3 cellular contexts compared by ENCODE assay signal in genomic region chr1:160398823-160399222, GRCh38.
TF ChIP-seq lines count a peak whose summit lies in the region.

No MANE protein-coding gene starts in this region.

TF ChIP-seq in A549, 52 proteins besides CTCF, POLR2A, EP300 and RAD21:
- TF ChIP-seq MAFK (IDR thresholded peaks at IDR 0.05; ENCODE audit: partially characterized antibody): peak; percentile 96
- TF ChIP-seq MYC (IDR thresholded peaks at IDR 0.05; ENCODE audit: borderline replicate concordance, low read length): no peak

TF ChIP-seq in HCT116, 20 proteins besides CTCF, POLR2A, EP300 and RAD21:
- TF ChIP-seq ZFX (IDR thresholded peaks at IDR 0.05): no peak
- no peak for TF ChIP-seq MAX (IDR thresholded peaks at IDR 0.05)
- no peak for TF ChIP-seq FOSL1 (IDR thresholded peaks at IDR 0.05; ENCODE audit: low read depth)
- no peak for TF ChIP-seq CBX3 (IDR thresholded peaks at IDR 0.05; ENCODE audit: low read depth)
- TF ChIP-seq ELF1 (IDR thresholded peaks at IDR 0.05; ENCODE audit: borderline replicate concordance, low read depth): no peak
- no peak for TF ChIP-seq POLR2AphosphoS5 (IDR thresholded peaks at IDR 0.05; ENCODE audit: low read depth, low read length)
- TF ChIP-seq SP1 (IDR thresholded peaks at IDR 0.05; ENCODE audit: low read depth): no peak
- no peak for TF ChIP-seq ZBTB33 (IDR thresholded peaks at IDR 0.05; ENCODE audit: extremely low read depth, insufficient replicate concordance, low read length)
- no peak for TF ChIP-seq SRF (IDR thresholded peaks at IDR 0.05; ENCODE audit: low read depth)
- TF ChIP-seq YY1 (IDR thresholded peaks at IDR 0.05; ENCODE audit: extremely low read depth, insufficient replicate concordance, low read depth, low read length): no peak
- TF ChIP-seq EZH2 (IDR thresholded peaks at IDR 0.05): no peak
- no peak for TF ChIP-seq EGR1 (IDR thresholded peaks at IDR 0.05; ENCODE audit: low read depth)
- TF ChIP-seq, protein P1, sequence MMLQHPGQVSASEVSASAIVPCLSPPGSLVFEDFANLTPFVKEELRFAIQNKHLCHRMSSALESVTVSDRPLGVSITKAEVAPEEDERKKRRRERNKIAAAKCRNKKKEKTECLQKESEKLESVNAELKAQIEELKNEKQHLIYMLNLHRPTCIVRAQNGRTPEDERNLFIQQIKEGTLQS (IDR thresholded peaks at IDR 0.05): no peak
- no peak for TF ChIP-seq CEBPB (IDR thresholded peaks at IDR 0.05; ENCODE audit: low read depth)
- no peak for TF ChIP-seq SIN3A (IDR thresholded peaks at IDR 0.05; ENCODE audit: low read depth)
- no peak for TF ChIP-seq JUND (IDR thresholded peaks at IDR 0.05)
- TF ChIP-seq TCF7L2 (IDR thresholded peaks at IDR 0.05; ENCODE audit: borderline replicate concordance, extremely low read depth, insufficient read depth, insufficient read length): no peak
- no peak for TF ChIP-seq REST (IDR thresholded peaks at IDR 0.05; ENCODE audit: low read depth)
- TF ChIP-seq ZNF274 (IDR thresholded peaks at IDR 0.05; ENCODE audit: low read depth, low read length): no peak

TF ChIP-seq in K562, 482 proteins besides CTCF, POLR2A, EP300 and RAD21:
- TF ChIP-seq OTX1 (CRISPR knock-in tag; IDR thresholded peaks at IDR 0.05): no peak
- 0 out of 2 replicates have a peak, but pooled peaks have one; percentile 27 for TF ChIP-seq SMARCA4 (IDR thresholded peaks at IDR 0.05)
- TF ChIP-seq, protein P2, sequence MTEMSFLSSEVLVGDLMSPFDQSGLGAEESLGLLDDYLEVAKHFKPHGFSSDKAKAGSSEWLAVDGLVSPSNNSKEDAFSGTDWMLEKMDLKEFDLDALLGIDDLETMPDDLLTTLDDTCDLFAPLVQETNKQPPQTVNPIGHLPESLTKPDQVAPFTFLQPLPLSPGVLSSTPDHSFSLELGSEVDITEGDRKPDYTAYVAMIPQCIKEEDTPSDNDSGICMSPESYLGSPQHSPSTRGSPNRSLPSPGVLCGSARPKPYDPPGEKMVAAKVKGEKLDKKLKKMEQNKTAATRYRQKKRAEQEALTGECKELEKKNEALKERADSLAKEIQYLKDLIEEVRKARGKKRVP (CRISPR knock-in tag; IDR thresholded peaks at IDR 0.05): no peak
- TF ChIP-seq MAFK (IDR thresholded peaks at IDR 0.05; ENCODE audit: low read length): peak; percentile 93
- peak; percentile 58; the same call in 1 of the 2 replicates for TF ChIP-seq BACH1 (tag; IDR thresholded peaks at IDR 0.05)
- TF ChIP-seq CEBPZ (IDR thresholded peaks at IDR 0.05; ENCODE audit: borderline replicate concordance, low read depth, low read length): no peak
- TF ChIP-seq ZBTB5 (IDR thresholded peaks at IDR 0.05): no peak
- TF ChIP-seq BRD9 (IDR thresholded peaks at IDR 0.05; ENCODE audit: low read depth, partially characterized antibody): no peak
- no peak for TF ChIP-seq CREB3L1 (IDR thresholded peaks at IDR 0.05; ENCODE audit: borderline replicate concordance, low read depth)
- TF ChIP-seq TCF7L2 (IDR thresholded peaks at IDR 0.05; ENCODE audit: low read depth, low read length): no peak
- TF ChIP-seq MAFF (IDR thresholded peaks at IDR 0.05; ENCODE audit: low read length): peak; percentile 92
- peak; percentile 46; the same call in 1 of the 2 replicates for TF ChIP-seq JUND (IDR thresholded peaks at IDR 0.05; ENCODE audit: borderline replicate concordance, low read depth, low read length)
- peak; percentile 51; the same call in 1 of the 3 replicates for TF ChIP-seq JUND (tag; IDR thresholded peaks at IDR 0.05; ENCODE audit: borderline replicate concordance, low read depth, low read length)
- no peak for TF ChIP-seq PHB2 (IDR thresholded peaks at IDR 0.05; ENCODE audit: low read depth)
- peak; percentile 55; the same call in 1 of the 2 replicates for TF ChIP-seq CTBP1 (IDR thresholded peaks at IDR 0.05; ENCODE audit: borderline replicate concordance)
- TF ChIP-seq C11orf30 (IDR thresholded peaks at IDR 0.05; ENCODE audit: low read depth): peak; percentile 100
- no peak for TF ChIP-seq PHF8 (IDR thresholded peaks at IDR 0.05; ENCODE audit: borderline replicate concordance, low read length)
- no peak for TF ChIP-seq ZNF695 (CRISPR knock-in tag; IDR thresholded peaks at IDR 0.05)
- TF ChIP-seq DPF2 (IDR thresholded peaks at IDR 0.05): peak; percentile 57; the same call in 1 of the 2 replicates
- no peak for TF ChIP-seq ARNT (IDR thresholded peaks at IDR 0.05)
- no peak for TF ChIP-seq ZNF280A (IDR thresholded peaks at IDR 0.05; ENCODE audit: low read depth, partially characterized antibody)
- TF ChIP-seq POLR3G (IDR thresholded peaks at IDR 0.05; ENCODE audit: extremely low read depth, insufficient read length, insufficient replicate concordance): no peak
- peak; percentile 98 for TF ChIP-seq MAFG (tag; conservative IDR thresholded peaks at IDR 0.05)
- TF ChIP-seq, protein P1 (IDR thresholded peaks at IDR 0.05): peak; percentile 71
- TF ChIP-seq, protein P1 (CRISPR knock-in tag; conservative IDR thresholded peaks at IDR 0.05): no peak
- TF ChIP-seq NFATC3 (IDR thresholded peaks at IDR 0.05): no peak
- no peak for TF ChIP-seq CLOCK (CRISPR knock-in tag; IDR thresholded peaks at IDR 0.05; ENCODE audit: borderline replicate concordance)
- TF ChIP-seq NFE2 (IDR thresholded peaks at IDR 0.05; ENCODE audit: low read depth): peak; percentile 90
- TF ChIP-seq SMC3 (conservative IDR thresholded peaks at IDR 0.05; ENCODE audit: insufficient read depth, low read depth, low read length): no peak
- no peak for TF ChIP-seq STAT5A (IDR thresholded peaks at IDR 0.05; ENCODE audit: borderline replicate concordance, low read length)
- peak; percentile 100 for TF ChIP-seq ZNF316 (IDR thresholded peaks at IDR 0.05)
- TF ChIP-seq ZFPM2 (CRISPR knock-in tag; IDR thresholded peaks at IDR 0.05): no peak
- no peak for TF ChIP-seq ZBTB33 (CRISPR knock-in tag; IDR thresholded peaks at IDR 0.05)
- TF ChIP-seq NR4A1 (CRISPR knock-in tag; IDR thresholded peaks at IDR 0.05): no peak
- no peak for TF ChIP-seq NR4A1 (tag; IDR thresholded peaks at IDR 0.05)
- TF ChIP-seq CHD4 (IDR thresholded peaks at IDR 0.05; ENCODE audit: insufficient read depth, insufficient replicate concordance, low read depth, low read length, poor library complexity, severe bottlenecking): no peak
